ENCODE assay signal across 20 cellular contexts in the genomic region with DNA sequence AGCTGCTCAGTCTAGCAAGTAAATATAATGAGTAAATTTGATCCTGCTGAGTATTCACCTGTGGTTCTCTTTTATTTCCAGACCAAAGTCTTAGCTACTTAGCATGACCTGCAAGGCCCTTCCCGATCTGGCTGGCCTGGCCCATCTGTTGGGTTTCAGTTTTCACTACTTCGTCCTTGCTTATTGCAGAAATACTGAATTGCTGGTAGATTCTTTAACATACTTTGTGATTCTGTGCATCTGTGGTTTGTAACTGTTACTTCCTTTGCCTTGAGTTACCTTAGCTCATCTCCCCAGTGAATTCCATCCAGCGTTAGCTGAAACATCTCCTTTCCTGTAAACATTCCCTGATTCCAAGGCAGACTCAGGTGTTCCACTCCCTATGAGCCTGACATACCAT.
A peak's percentile ranks its signal among the peaks of the same experiment; 100 is the strongest.
DNase-seq lines count a peak whose midpoint lies in the region; ATAC-seq lines count a peak whose summit lies in the region.
"Had no signal": no experiment of that assay in that cellular context is flagged by ENCODE, and none has a peak within 500 bp of the region (broad histone marks: within the 10 kb centered on the region; RNA-seq: fewer than 3 reads in every experiment).

No MANE protein-coding gene starts in this region.

- H3K36me3 Mint-ChIP-seq in central memory CD8-positive, alpha-beta T cell (ENCODE audit: insufficient read depth) = peaks cover 15% of the 10 kb centered on the region

- H3K9me3 Mint-ChIP-seq in central memory CD8-positive, alpha-beta T cell = no peaks in the 10 kb centered on the region

- H4K20me1 ChIP-seq in BLaER1 = no peaks in the 10 kb centered on the region
- H4K20me1 ChIP-seq in BLaER1 treated with 17β-estradiol and CSF1 and Interleukin-3, amounts not matched to agents 10 nM and 100 nM = no peaks in the 10 kb centered on the region

- H3K27ac Mint-ChIP-seq in central memory CD8-positive, alpha-beta T cell (ENCODE audit: low read depth) = peak overlapping the region; percentile 68

- no peaks in the 10 kb centered on the region for H3K27me3 Mint-ChIP-seq in central memory CD8-positive, alpha-beta T cell

- H3K4me3 ChIP-seq in BLaER1 = no peak overlapping the region
- H3K4me3 ChIP-seq in BLaER1 treated with 17β-estradiol and CSF1 and Interleukin-3, amounts not matched to agents 10 nM and 100 nM = no peak overlapping the region
- H3K4me3 ChIP-seq: GM12878, SJCRH30 had no signal

- peak overlapping the region; percentile 40 for H3K4me2 ChIP-seq in BLaER1
- H3K4me2 ChIP-seq in BLaER1 treated with 17β-estradiol and CSF1 and Interleukin-3, amounts not matched to agents 10 nM and 100 nM = peak overlapping the region in 6 of 11 experiments; percentile 4 to 24 (median 19); a peak in 9 of 22 replicates

- no peak for ATAC-seq in central memory CD8-positive, alpha-beta T cell (replicated peaks; ENCODE audit: extremely low read depth, poor library complexity, severe bottlenecking)
- ATAC-seq in GM21360 (IDR thresholded peaks at IDR 0.05; ENCODE audit: unreplicated experiment) = no peak
- ATAC-seq: GM12878, Panc1 had no signal

- no peaks in the 10 kb centered on the region for H3K9me3 ChIP-seq in BLaER1
- no peaks in the 10 kb centered on the region for H3K9me3 ChIP-seq in BLaER1 treated with 17β-estradiol and CSF1 and Interleukin-3, amounts not matched to agents 10 nM and 100 nM (replicated peaks in 1 of 11)
- H3K9me3 ChIP-seq: SJCRH30 had no signal

- H3K4me1 Mint-ChIP-seq in central memory CD8-positive, alpha-beta T cell = peaks cover 24% of the 10 kb centered on the region

- no peaks in the 10 kb centered on the region for H3K27me3 ChIP-seq in BLaER1
- no peaks in the 10 kb centered on the region for H3K27me3 ChIP-seq in BLaER1 treated with 17β-estradiol and CSF1 and Interleukin-3, amounts not matched to agents 10 nM and 100 nM
- H3K27me3 ChIP-seq: SJCRH30 had no signal

- no peak overlapping the region for H3K27ac ChIP-seq in BLaER1
- no peak overlapping the region for H3K27ac ChIP-seq in BLaER1 treated with 17β-estradiol and CSF1 and Interleukin-3, amounts not matched to agents 10 nM and 100 nM
- H3K27ac ChIP-seq: SJCRH30 had no signal

- no peak overlapping the region for H3K9ac ChIP-seq in BLaER1
- no peak overlapping the region for H3K9ac ChIP-seq in BLaER1 treated with 17β-estradiol and CSF1 and Interleukin-3, amounts not matched to agents 10 nM and 100 nM

- H3K4me3 Mint-ChIP-seq in central memory CD8-positive, alpha-beta T cell = peak overlapping the region; percentile 51

- H3K4me1 ChIP-seq in BLaER1 = peaks cover 16% of the 10 kb centered on the region
- peaks cover 0 to 17% (median 11%) of the 10 kb centered on the region in 10 experiments; a peak in 13 of 20 replicates for H3K4me1 ChIP-seq in BLaER1 treated with 17β-estradiol and CSF1 and Interleukin-3, amounts not matched to agents 10 nM and 100 nM
- H3K4me1 ChIP-seq: SJCRH30 had no signal

- DNase-seq in NCI-H2171 (lab: John Stamatoyannopoulos, UW) (peak; percentile 63), SIG-M5 treated with dmso at 0.1 percent for 504 hours (lab: John Stamatoyannopoulos, UW; ENCODE audit: unreplicated experiment) (no peak), DMS79 treated with DMSO at 0.1 percent for 48 hours (lab: John Stamatoyannopoulos, UW) (no peak)
- no peak for DNase-seq in central memory CD8-positive, alpha-beta T cell (ENCODE audit: low spot score in 2 of 2)
- DNase-seq in stimulated activated CD4-positive, alpha-beta T cell treated with anti-CD3 and anti-CD28 coated beads, Interleukin-12 subunit alpha, Interleukin-12 subunit beta, amount 100 ng/mL, for 4 hours = no peak
- DNase-seq: DND-41, GOT3, HCEC 1CT, KG1, NCI-H1092, NCI-H1436, NCI-H2029 treated with DMSO at 0.1 percent for 48 hours, NCI-H446 treated with DMSO at 0.1 percent for 48 hours, SJCRH30, T-helper 1 cell had no signal

- peaks cover 51% of the 10 kb centered on the region for H3K36me3 ChIP-seq in BLaER1
- peaks cover 44 to 84% (median 66%) of the 10 kb centered on the region in 11 experiments for H3K36me3 ChIP-seq in BLaER1 treated with 17β-estradiol and CSF1 and Interleukin-3, amounts not matched to agents 10 nM and 100 nM
